ENCODE assay signal across 1 cellular context in the genomic region with DNA sequence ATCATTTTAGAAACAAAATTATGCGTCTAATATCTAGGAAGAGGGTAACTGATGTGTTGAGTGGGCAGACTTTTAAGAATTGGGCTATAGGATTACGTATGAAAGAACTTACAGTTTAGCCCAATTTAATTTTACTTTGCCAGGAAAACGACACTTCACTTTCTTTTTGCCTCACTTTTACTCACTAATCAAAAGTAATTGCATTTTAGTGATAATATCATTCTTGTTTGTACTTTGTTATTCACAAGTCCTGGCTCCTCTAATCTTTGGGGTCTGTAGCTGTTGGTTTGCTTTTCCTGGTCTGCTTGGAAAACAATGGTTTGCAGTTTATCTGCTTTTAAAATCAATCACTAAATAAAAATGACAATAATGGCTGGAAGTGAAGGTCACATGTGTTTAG.
TF ChIP-seq lines count a peak whose summit lies in the region.

No MANE protein-coding gene starts in this region.

TF ChIP-seq in HEK293, 187 proteins besides CTCF, POLR2A, EP300 and RAD21 (continued from another document):
- no peak for TF ChIP-seq ZNF664 (tag by site-specific recombination; IDR thresholded peaks at IDR 0.05)
